8 cellular contexts compared by ENCODE assay signal in genomic region chr12:31658743-31659086, GRCh38. TPM values are rescaled to one million over a fixed set of nuclear protein-coding genes. Genes with fewer than 3 reads are reported as not detected.
DNase-seq lines count a peak whose midpoint lies in the region; ATAC-seq, FAIRE-seq and TF ChIP-seq lines count a peak whose summit lies in the region.

No MANE protein-coding gene starts in this region.

- H3K36me3 Mint-ChIP-seq in activated CD4-positive, alpha-beta T cell treated with anti-CD3 and anti-CD28 coated beads, Interleukin-2, amount 10 ng/mL, durations not matched to agents 24 days and 14 days (ENCODE audit: low read depth), result peaks cover under 1% of the 10 kb centered on the region

- H3K27me3 ChIP-seq in cardiac muscle cell (no peaks in the 10 kb centered on the region), small intestine (ENCODE audit: control insufficient read depth in 2 of 2, insufficient read depth in 2 of 2, low read length in 2 of 2) (no peaks in the 10 kb centered on the region)

- no peak for TF ChIP-seq CTCF in cardiac muscle cell (IDR thresholded peaks at IDR 0.05; ENCODE audit: low read depth, low read length)

- H3K9me3 ChIP-seq in cardiac muscle cell (ENCODE audit: low read depth) (no peaks in the 10 kb centered on the region), small intestine (ENCODE audit: control insufficient read depth, low read depth) (no peaks in the 10 kb centered on the region)

- H3K4me3 Mint-ChIP-seq in activated CD4-positive, alpha-beta T cell treated with anti-CD3 and anti-CD28 coated beads, Interleukin-2, amount 10 ng/mL, durations not matched to agents 24 days and 14 days, result peak overlapping the region; percentile 93

- no peak for TF ChIP-seq POLR2A in erythroblast (IDR thresholded peaks at IDR 0.05; ENCODE audit: low read length)

- no peak for FAIRE-seq in small intestine (lab: Jason Lieb, UNC)

- peaks cover 15% of the 10 kb centered on the region for H3K4me1 Mint-ChIP-seq in activated CD4-positive, alpha-beta T cell treated with anti-CD3 and anti-CD28 coated beads, Interleukin-2, amount 10 ng/mL, durations not matched to agents 24 days and 14 days

- H3K36me3 ChIP-seq in cardiac muscle cell, result no peaks in the 10 kb centered on the region
- peaks cover 0 to 3% of the 10 kb centered on the region in 2 donors for H3K36me3 ChIP-seq in small intestine (ENCODE audit: control insufficient read depth in 2 of 2, insufficient read depth in 2 of 2, low read length in 2 of 2)

- intact Hi-C loops in activated CD4-positive, alpha-beta T cell treated with anti-CD3 and anti-CD28 coated beads, Interleukin-2, amount 10 ng/mL, durations not matched to agents 24 days and 14 days (cut with micrococcal nuclease), result loop anchor here (1.0 to 10.0 kb wide), 11 partner anchors 24 to 1097 kb away; partner anchors contain the start of genes AMN1, BICD1, RESF1 and SINHCAF

- peak overlapping the region; percentile 93 for H3K27ac ChIP-seq in cardiac muscle cell
- H3K27ac ChIP-seq in small intestine (ENCODE audit: low read depth in 1 of 2, low read length in 1 of 2), result peak overlapping the region; percentile 94 to 99

- ATAC-seq in SK-N-SH treated with all-trans-retinoic acid at 6 μM for 48 hours, result peak; percentile 39
- no peak for ATAC-seq in GM21526 (IDR thresholded peaks at IDR 0.05; ENCODE audit: low FRiP score, unreplicated experiment)

- H3K4me3 ChIP-seq in cardiac muscle cell, result peak overlapping the region; percentile 39
- H3K4me3 ChIP-seq in small intestine (ENCODE audit: low read depth in 1 of 2, low read length in 2 of 2), result peak overlapping the region in 1 of 2 donors; percentile 52

- H3K9me3 Mint-ChIP-seq in activated CD4-positive, alpha-beta T cell treated with anti-CD3 and anti-CD28 coated beads, Interleukin-2, amount 10 ng/mL, durations not matched to agents 24 days and 14 days, result no peaks in the 10 kb centered on the region

- H3K4me1 ChIP-seq in cardiac muscle cell (ENCODE audit: low read depth), result peaks cover 20% of the 10 kb centered on the region
- peaks cover 0 to 3% of the 10 kb centered on the region in 2 donors for H3K4me1 ChIP-seq in small intestine (ENCODE audit: control insufficient read depth in 2 of 2, insufficient read depth in 1 of 2, low read depth in 1 of 2, low read length in 1 of 2)

- H3K27me3 Mint-ChIP-seq in activated CD4-positive, alpha-beta T cell treated with anti-CD3 and anti-CD28 coated beads, Interleukin-2, amount 10 ng/mL, durations not matched to agents 24 days and 14 days, result no peaks in the 10 kb centered on the region

- peak overlapping the region; percentile 99 for H3K27ac Mint-ChIP-seq in activated CD4-positive, alpha-beta T cell treated with anti-CD3 and anti-CD28 coated beads, Interleukin-2, amount 10 ng/mL, durations not matched to agents 24 days and 14 days

- no peak for DNase-seq in activated CD4-positive, alpha-beta T cell treated with anti-CD3 and anti-CD28 coated beads, Interleukin-2, amount 10 ng/mL, durations not matched to agents 24 days and 14 days
- DNase-seq in activated CD4-positive, alpha-beta T cell treated with anti-CD3 and anti-CD28 coated beads for 4 hours, result no peak
- DNase-seq in cardiac muscle cell (ENCODE audit: low read depth in 1 of 2, low spot score in 1 of 2) (no peak), small intestine (no peak), erythroblast (lab: John Stamatoyannopoulos, UW) (no peak), SIG-M5 treated with dmso at 0.1 percent for 504 hours (lab: John Stamatoyannopoulos, UW; ENCODE audit: unreplicated experiment) (no peak)

- WGBS in small intestine, 3 donors, result 1 to 4% (median 1%) methylated on average over 6 of the region's 6 CpGs

TF ChIP-seq in SK-N-SH treated with all-trans-retinoic acid at 6 μM for 48 hours, 23 proteins besides CTCF, POLR2A, EP300 and RAD21:
- TF ChIP-seq, protein P1, sequence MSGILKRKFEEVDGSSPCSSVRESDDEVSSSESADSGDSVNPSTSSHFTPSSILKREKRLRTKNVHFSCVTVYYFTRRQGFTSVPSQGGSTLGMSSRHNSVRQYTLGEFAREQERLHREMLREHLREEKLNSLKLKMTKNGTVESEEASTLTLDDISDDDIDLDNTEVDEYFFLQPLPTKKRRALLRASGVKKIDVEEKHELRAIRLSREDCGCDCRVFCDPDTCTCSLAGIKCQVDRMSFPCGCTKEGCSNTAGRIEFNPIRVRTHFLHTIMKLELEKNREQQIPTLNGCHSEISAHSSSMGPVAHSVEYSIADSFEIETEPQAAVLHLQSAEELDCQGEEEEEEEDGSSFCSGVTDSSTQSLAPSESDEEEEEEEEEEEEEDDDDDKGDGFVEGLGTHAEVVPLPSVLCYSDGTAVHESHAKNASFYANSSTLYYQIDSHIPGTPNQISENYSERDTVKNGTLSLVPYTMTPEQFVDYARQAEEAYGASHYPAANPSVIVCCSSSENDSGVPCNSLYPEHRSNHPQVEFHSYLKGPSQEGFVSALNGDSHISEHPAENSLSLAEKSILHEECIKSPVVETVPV (CRISPR knock-in tag; IDR thresholded peaks at IDR 0.05), result no peak
- TF ChIP-seq OSR1 (CRISPR knock-in tag; IDR thresholded peaks at IDR 0.05), result no peak
- no peak for TF ChIP-seq PPARA (CRISPR knock-in tag; IDR thresholded peaks at IDR 0.05; ENCODE audit: borderline replicate concordance)
- TF ChIP-seq ESRRG (CRISPR knock-in tag; IDR thresholded peaks at IDR 0.05), result no peak
- TF ChIP-seq TOX (CRISPR knock-in tag; IDR thresholded peaks at IDR 0.05; ENCODE audit: borderline replicate concordance), result no peak
- TF ChIP-seq GLIS3 (CRISPR knock-in tag; IDR thresholded peaks at IDR 0.05), result no peak
- no peak for TF ChIP-seq RARB (CRISPR knock-in tag; IDR thresholded peaks at IDR 0.05)
- TF ChIP-seq ZFP3 (CRISPR knock-in tag; IDR thresholded peaks at IDR 0.05), result no peak
- no peak for TF ChIP-seq TCF4 (CRISPR knock-in tag; IDR thresholded peaks at IDR 0.05; ENCODE audit: borderline replicate concordance)
- TF ChIP-seq CSDC2 (CRISPR knock-in tag; IDR thresholded peaks at IDR 0.05), result no peak
- no peak for TF ChIP-seq BACH2 (CRISPR knock-in tag; IDR thresholded peaks at IDR 0.05; ENCODE audit: borderline replicate concordance)
- TF ChIP-seq, protein P2, sequence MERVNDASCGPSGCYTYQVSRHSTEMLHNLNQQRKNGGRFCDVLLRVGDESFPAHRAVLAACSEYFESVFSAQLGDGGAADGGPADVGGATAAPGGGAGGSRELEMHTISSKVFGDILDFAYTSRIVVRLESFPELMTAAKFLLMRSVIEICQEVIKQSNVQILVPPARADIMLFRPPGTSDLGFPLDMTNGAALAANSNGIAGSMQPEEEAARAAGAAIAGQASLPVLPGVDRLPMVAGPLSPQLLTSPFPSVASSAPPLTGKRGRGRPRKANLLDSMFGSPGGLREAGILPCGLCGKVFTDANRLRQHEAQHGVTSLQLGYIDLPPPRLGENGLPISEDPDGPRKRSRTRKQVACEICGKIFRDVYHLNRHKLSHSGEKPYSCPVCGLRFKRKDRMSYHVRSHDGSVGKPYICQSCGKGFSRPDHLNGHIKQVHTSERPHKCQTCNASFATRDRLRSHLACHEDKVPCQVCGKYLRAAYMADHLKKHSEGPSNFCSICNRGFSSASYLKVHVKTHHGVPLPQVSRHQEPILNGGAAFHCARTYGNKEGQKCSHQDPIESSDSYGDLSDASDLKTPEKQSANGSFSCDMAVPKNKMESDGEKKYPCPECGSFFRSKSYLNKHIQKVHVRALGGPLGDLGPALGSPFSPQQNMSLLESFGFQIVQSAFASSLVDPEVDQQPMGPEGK (CRISPR knock-in tag; IDR thresholded peaks at IDR 0.05; ENCODE audit: borderline replicate concordance), result no peak
- TF ChIP-seq SNAI2 (CRISPR knock-in tag; IDR thresholded peaks at IDR 0.05), result no peak
- no peak for TF ChIP-seq ZNF70 (CRISPR knock-in tag; IDR thresholded peaks at IDR 0.05)
- TF ChIP-seq CREB5 (CRISPR knock-in tag; IDR thresholded peaks at IDR 0.05; ENCODE audit: low read depth), result no peak
- TF ChIP-seq ZC3H10 (CRISPR knock-in tag; IDR thresholded peaks at IDR 0.05), result no peak
- TF ChIP-seq, protein P3, sequence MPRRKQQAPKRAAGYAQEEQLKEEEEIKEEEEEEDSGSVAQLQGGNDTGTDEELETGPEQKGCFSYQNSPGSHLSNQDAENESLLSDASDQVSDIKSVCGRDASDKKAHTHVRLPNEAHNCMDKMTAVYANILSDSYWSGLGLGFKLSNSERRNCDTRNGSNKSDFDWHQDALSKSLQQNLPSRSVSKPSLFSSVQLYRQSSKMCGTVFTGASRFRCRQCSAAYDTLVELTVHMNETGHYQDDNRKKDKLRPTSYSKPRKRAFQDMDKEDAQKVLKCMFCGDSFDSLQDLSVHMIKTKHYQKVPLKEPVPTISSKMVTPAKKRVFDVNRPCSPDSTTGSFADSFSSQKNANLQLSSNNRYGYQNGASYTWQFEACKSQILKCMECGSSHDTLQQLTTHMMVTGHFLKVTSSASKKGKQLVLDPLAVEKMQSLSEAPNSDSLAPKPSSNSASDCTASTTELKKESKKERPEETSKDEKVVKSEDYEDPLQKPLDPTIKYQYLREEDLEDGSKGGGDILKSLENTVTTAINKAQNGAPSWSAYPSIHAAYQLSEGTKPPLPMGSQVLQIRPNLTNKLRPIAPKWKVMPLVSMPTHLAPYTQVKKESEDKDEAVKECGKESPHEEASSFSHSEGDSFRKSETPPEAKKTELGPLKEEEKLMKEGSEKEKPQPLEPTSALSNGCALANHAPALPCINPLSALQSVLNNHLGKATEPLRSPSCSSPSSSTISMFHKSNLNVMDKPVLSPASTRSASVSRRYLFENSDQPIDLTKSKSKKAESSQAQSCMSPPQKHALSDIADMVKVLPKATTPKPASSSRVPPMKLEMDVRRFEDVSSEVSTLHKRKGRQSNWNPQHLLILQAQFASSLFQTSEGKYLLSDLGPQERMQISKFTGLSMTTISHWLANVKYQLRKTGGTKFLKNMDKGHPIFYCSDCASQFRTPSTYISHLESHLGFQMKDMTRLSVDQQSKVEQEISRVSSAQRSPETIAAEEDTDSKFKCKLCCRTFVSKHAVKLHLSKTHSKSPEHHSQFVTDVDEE (CRISPR knock-in tag; IDR thresholded peaks at IDR 0.05), result no peak

RNA-seq across cellular contexts. Expression of gene ETFBKMT, which starts 0.8 kb away (rescaled TPM):
- total RNA-seq in activated CD4-positive, alpha-beta T cell treated with anti-CD3 and anti-CD28 coated beads, Interleukin-2, amount 10 ng/mL, durations not matched to agents 24 days and 14 days, result 0.52 and 0.84 TPM in 2 replicates
- total RNA-seq in cardiac muscle cell, result 1.3 and 1.9 TPM in 2 replicates
- polyA plus RNA-seq in cardiac muscle cell (2.5 and 2.9 TPM in 2 replicates), small intestine (1 to 10 TPM; 1.3 to 2.2 (median 1.8) TPM)
